In the genomic region with DNA sequence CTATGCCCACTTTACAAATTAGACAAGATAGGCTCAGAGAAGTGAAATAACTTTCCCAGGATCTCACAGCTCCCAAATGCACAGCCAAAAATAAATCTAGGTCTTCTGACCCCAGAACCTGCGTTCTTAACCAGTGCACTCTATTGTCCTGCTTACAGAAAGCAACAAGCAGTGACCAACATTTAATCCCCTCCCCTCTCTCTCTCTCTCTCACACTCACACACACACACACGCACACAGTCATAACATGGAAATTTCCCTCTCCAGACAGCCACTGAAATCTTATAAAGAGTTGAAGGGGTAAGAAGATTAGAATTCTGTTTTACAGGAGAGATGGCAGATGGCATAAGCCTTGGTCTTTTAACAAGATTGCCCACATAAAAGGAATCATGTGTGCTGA, we compare ENCODE assay signal across 36 cellular contexts. TPM values are rescaled to one million over a fixed set of nuclear protein-coding genes. Genes with fewer than 3 reads are reported as not detected.
"Had no signal": no experiment of that assay in that cellular context is flagged by ENCODE, and none has a peak within 500 bp of the region (broad histone marks: within the 10 kb centered on the region; RNA-seq: fewer than 3 reads in every experiment).

No MANE protein-coding gene starts in this region.

- H3K9me3 Mint-ChIP-seq: activated CD4-positive, alpha-beta T cell treated with anti-CD3 and anti-CD28 coated beads, Interleukin-2, amount 10 ng/mL, durations not matched to agents 7 days and 5 days; activated naive CD4-positive, alpha-beta T cell treated with anti-CD3 and anti-CD28 coated beads, Interleukin-2, amount 50 U/mL, for 24 hours; activated naive CD8-positive, alpha-beta T cell treated with anti-CD3 and anti-CD28 coated beads, Interleukin-2, amount 10 ng/mL, durations not matched to agents 7 days and 5 days; activated T-cell treated with anti-CD3 and anti-CD28 coated beads, Interleukin-2, amount 50 U/mL, for 24 hours; activated T-helper 2 cell treated with anti-CD3 and anti-CD28 coated beads, Interferon-gamma antibody, Interleukin-2, Interleukin-4, amounts not matched to agents 10 μg/mL and 5 μg/mL and 100 μg/mL, durations not matched to agents 14 hours and 24 hours and 36 hours; T-helper 2 cell treated with Interferon-gamma antibody and Interleukin-4, amounts not matched to agents 5 μg/mL and 100 μg/mL, for 36 hours; WTC11 had no signal

- H3K27me3 Mint-ChIP-seq: activated CD4-positive, alpha-beta T cell treated with anti-CD3 and anti-CD28 coated beads for 36 hours; activated CD4-positive, alpha-beta T cell treated with anti-CD3 and anti-CD28 coated beads, Interleukin-2, amount 10 ng/mL, durations not matched to agents 7 days and 5 days; activated naive CD4-positive, alpha-beta T cell treated with anti-CD3 and anti-CD28 coated beads, Interleukin-2, amount 50 U/mL, for 24 hours; activated naive CD8-positive, alpha-beta T cell treated with anti-CD3 and anti-CD28 coated beads, Interleukin-2, amount 10 ng/mL, durations not matched to agents 7 days and 5 days; activated T-cell treated with anti-CD3 and anti-CD28 coated beads, Interleukin-2, amount 50 U/mL, for 24 hours had no signal

- H3K27ac Mint-ChIP-seq: activated CD4-positive, alpha-beta T cell treated with anti-CD3 and anti-CD28 coated beads for 36 hours; activated CD4-positive, alpha-beta T cell treated with anti-CD3 and anti-CD28 coated beads, Interleukin-2, amount 10 ng/mL, durations not matched to agents 7 days and 5 days; activated CD8-positive, alpha-beta T cell treated with anti-CD3 and anti-CD28 coated beads, Interleukin-2, amount 10 ng/mL, durations not matched to agents 7 days and 5 days; activated naive CD4-positive, alpha-beta T cell treated with anti-CD3 and anti-CD28 coated beads, Interleukin-2, amount 50 U/mL, for 24 hours; activated naive CD8-positive, alpha-beta T cell treated with anti-CD3 and anti-CD28 coated beads, Interleukin-2, amount 10 ng/mL, durations not matched to agents 7 days and 5 days; activated T-cell treated with anti-CD3 and anti-CD28 coated beads, Interleukin-2, amount 50 U/mL, for 24 hours; activated T-helper 2 cell treated with anti-CD3 and anti-CD28 coated beads, Interferon-gamma antibody, Interleukin-2, Interleukin-4, amounts not matched to agents 10 μg/mL and 5 μg/mL and 100 μg/mL, durations not matched to agents 14 hours and 24 hours and 36 hours; T-helper 2 cell treated with Interferon-gamma antibody and Interleukin-4, amounts not matched to agents 5 μg/mL and 100 μg/mL, for 36 hours; WTC11 had no signal

- DNase-seq: activated CD4-positive, alpha-beta T cell treated with anti-CD3 and anti-CD28 coated beads for 36 hours; activated CD4-positive, alpha-beta T cell treated with anti-CD3 and anti-CD28 coated beads, Interleukin-2, amount 10 ng/mL, durations not matched to agents 7 days and 5 days; activated CD4-positive, alpha-beta T cell treated with anti-CD3 and anti-CD28 coated beads, Interleukin-2, amount 50 U/mL, for 48 hours; activated CD8-positive, alpha-beta T cell treated with anti-CD3 and anti-CD28 coated beads, Interleukin-2, amount 10 ng/mL, durations not matched to agents 7 days and 5 days; activated gamma-delta T cell; activated naive CD4-positive, alpha-beta T cell treated with Interleukin-2 at 50 U/mL for 16 hours; activated naive CD8-positive, alpha-beta T cell treated with anti-CD3 and anti-CD28 coated beads, Interleukin-2, amount 10 ng/mL, durations not matched to agents 7 days and 5 days; activated T-cell treated with anti-CD3 and anti-CD28 coated beads, Interleukin-2, amount 50 U/mL, for 24 hours; body of pancreas; cerebellar nuclear complex; Kasumi-1; KG1; MG63; NCI-H1048; NCI-H1105 treated with DMSO at 0.1 percent for 48 hours; NCI-H1436; NCI-H1694; NCI-H1930; NCI-H2081 treated with DMSO at 0.1 percent for 48 hours; NCI-H226; NCI-H446 treated with DMSO at 0.1 percent for 48 hours; NCI-H526; NCI-H748 treated with DMSO at 0.1 percent for 48 hours; SHP77; SJCRH30 had no signal

- H3K4me3 Mint-ChIP-seq: activated CD4-positive, alpha-beta T cell treated with anti-CD3 and anti-CD28 coated beads for 36 hours; activated CD4-positive, alpha-beta T cell treated with anti-CD3 and anti-CD28 coated beads, Interleukin-2, amount 10 ng/mL, durations not matched to agents 7 days and 5 days; activated CD8-positive, alpha-beta T cell treated with anti-CD3 and anti-CD28 coated beads, Interleukin-2, amount 10 ng/mL, durations not matched to agents 7 days and 5 days; activated naive CD4-positive, alpha-beta T cell treated with anti-CD3 and anti-CD28 coated beads, Interleukin-2, amount 50 U/mL, for 24 hours; activated naive CD8-positive, alpha-beta T cell treated with anti-CD3 and anti-CD28 coated beads, Interleukin-2, amount 10 ng/mL, durations not matched to agents 7 days and 5 days; activated T-cell treated with anti-CD3 and anti-CD28 coated beads, Interleukin-2, amount 50 U/mL, for 24 hours; T-helper 2 cell treated with Interferon-gamma antibody and Interleukin-4, amounts not matched to agents 5 μg/mL and 100 μg/mL, for 36 hours; WTC11 had no signal

- FAIRE-seq: astrocyte, TTC549 had no signal

- H3K4me1 Mint-ChIP-seq: activated CD4-positive, alpha-beta T cell treated with anti-CD3 and anti-CD28 coated beads, Interleukin-2, amount 10 ng/mL, durations not matched to agents 7 days and 5 days; activated naive CD4-positive, alpha-beta T cell treated with anti-CD3 and anti-CD28 coated beads, Interleukin-2, amount 50 U/mL, for 24 hours; activated naive CD8-positive, alpha-beta T cell treated with anti-CD3 and anti-CD28 coated beads, Interleukin-2, amount 10 ng/mL, durations not matched to agents 7 days and 5 days; WTC11 had no signal

- H3K4me3 ChIP-seq: body of pancreas, breast epithelium, MG63, SJCRH30, SK-N-MC had no signal

RNA-seq across cellular contexts. Expression of a gene that starts 51.7 kb away (rescaled TPM):
- total RNA-seq: activated CD4-positive, alpha-beta T cell treated with anti-CD3 and anti-CD28 coated beads for 36 hours; activated CD4-positive, alpha-beta T cell treated with anti-CD3 and anti-CD28 coated beads, Interleukin-2, amount 10 ng/mL, durations not matched to agents 7 days and 5 days; activated CD8-positive, alpha-beta T cell treated with anti-CD3 and anti-CD28 coated beads, Interleukin-2, amount 10 ng/mL, durations not matched to agents 7 days and 5 days; activated naive CD8-positive, alpha-beta T cell treated with anti-CD3 and anti-CD28 coated beads, Interleukin-2, amount 10 ng/mL, durations not matched to agents 7 days and 5 days; activated T-helper 2 cell treated with anti-CD3 and anti-CD28 coated beads, Interferon-gamma antibody, Interleukin-2, Interleukin-4, amounts not matched to agents 10 μg/mL and 5 μg/mL and 100 μg/mL, durations not matched to agents 14 hours and 24 hours and 36 hours; astrocyte; breast epithelium; cardiac septum; RPMI7951; SJCRH30; T-helper 1 cell treated with Interleukin-12 subunit alpha and Interleukin-12 subunit beta and Interleukin-4 antibody, amounts not matched to agents 30 ng/mL and 1 ng/mL, for 36 hours had no signal
